1 cellular context compared by ENCODE assay signal in the genomic region with DNA sequence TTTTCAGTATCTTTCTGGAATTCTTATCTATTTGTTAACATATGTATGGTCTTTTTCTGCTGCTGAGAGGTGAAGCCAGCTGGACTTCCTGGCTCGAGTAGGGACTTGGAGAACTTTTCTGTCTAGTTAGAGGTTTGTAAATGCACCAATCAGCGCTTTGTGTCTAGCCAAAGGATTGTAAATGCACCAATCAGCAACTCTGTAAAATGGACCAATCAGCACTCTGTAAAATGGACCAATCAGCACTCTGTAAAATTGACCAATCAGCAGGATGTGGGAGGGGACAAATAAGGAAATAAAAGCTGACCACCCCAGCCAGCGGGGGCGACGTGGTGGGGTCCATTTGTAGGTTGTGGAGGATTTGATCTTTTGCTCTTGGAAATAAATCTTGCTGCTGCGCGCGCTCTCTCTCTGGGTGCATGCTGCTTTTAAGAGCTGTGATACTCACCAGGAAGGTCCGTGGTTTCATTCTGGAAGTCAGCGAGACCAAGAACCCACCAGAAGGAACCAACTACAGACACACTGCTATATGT.
TF ChIP-seq lines count a peak whose summit lies in the region.

No MANE protein-coding gene starts in this region.

TF ChIP-seq in HepG2, 621 proteins besides CTCF, POLR2A, EP300 and RAD21 (continued from another document):
- TF ChIP-seq, protein P1, sequence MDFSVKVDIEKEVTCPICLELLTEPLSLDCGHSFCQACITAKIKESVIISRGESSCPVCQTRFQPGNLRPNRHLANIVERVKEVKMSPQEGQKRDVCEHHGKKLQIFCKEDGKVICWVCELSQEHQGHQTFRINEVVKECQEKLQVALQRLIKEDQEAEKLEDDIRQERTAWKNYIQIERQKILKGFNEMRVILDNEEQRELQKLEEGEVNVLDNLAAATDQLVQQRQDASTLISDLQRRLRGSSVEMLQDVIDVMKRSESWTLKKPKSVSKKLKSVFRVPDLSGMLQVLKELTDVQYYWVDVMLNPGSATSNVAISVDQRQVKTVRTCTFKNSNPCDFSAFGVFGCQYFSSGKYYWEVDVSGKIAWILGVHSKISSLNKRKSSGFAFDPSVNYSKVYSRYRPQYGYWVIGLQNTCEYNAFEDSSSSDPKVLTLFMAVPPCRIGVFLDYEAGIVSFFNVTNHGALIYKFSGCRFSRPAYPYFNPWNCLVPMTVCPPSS (IDR thresholded peaks at IDR 0.05) = no peak
- TF ChIP-seq MAFK (conservative IDR thresholded peaks at IDR 0.05 in 1 of 2, IDR thresholded peaks at IDR 0.05 in 1 of 2; ENCODE audit: low read length in 2 of 2) = peak in 1 of 2 experiments; percentile 36; a peak in 3 of 4 replicates
- no peak for TF ChIP-seq JARID2 (CRISPR knock-in tag; IDR thresholded peaks at IDR 0.05; ENCODE audit: insufficient replicate concordance)
- TF ChIP-seq, protein P2, sequence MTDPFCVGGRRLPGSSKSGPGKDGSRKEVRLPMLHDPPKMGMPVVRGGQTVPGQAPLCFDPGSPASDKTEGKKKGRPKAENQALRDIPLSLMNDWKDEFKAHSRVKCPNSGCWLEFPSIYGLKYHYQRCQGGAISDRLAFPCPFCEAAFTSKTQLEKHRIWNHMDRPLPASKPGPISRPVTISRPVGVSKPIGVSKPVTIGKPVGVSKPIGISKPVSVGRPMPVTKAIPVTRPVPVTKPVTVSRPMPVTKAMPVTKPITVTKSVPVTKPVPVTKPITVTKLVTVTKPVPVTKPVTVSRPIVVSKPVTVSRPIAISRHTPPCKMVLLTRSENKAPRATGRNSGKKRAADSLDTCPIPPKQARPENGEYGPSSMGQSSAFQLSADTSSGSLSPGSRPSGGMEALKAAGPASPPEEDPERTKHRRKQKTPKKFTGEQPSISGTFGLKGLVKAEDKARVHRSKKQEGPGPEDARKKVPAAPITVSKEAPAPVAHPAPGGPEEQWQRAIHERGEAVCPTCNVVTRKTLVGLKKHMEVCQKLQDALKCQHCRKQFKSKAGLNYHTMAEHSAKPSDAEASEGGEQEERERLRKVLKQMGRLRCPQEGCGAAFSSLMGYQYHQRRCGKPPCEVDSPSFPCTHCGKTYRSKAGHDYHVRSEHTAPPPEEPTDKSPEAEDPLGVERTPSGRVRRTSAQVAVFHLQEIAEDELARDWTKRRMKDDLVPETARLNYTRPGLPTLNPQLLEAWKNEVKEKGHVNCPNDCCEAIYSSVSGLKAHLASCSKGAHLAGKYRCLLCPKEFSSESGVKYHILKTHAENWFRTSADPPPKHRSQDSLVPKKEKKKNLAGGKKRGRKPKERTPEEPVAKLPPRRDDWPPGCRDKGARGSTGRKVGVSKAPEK (CRISPR knock-in tag; IDR thresholded peaks at IDR 0.05; ENCODE audit: borderline replicate concordance) = no peak
- no peak for TF ChIP-seq YEATS2 (CRISPR knock-in tag; IDR thresholded peaks at IDR 0.05; ENCODE audit: borderline replicate concordance)
- TF ChIP-seq SETDB1 (CRISPR knock-in tag; IDR thresholded peaks at IDR 0.05; ENCODE audit: borderline replicate concordance) = no peak
- TF ChIP-seq, protein P3, sequence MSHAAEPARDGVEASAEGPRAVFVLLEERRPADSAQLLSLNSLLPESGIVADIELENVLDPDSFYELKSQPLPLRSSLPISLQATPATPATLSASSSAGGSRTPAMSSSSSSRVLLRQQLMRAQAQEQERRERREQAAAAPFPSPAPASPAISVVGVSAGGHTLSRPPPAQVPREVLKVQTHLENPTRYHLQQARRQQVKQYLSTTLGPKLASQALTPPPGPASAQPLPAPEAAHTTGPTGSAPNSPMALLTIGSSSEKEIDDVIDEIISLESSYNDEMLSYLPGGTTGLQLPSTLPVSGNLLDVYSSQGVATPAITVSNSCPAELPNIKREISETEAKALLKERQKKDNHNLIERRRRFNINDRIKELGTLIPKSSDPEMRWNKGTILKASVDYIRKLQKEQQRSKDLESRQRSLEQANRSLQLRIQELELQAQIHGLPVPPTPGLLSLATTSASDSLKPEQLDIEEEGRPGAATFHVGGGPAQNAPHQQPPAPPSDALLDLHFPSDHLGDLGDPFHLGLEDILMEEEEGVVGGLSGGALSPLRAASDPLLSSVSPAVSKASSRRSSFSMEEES (CRISPR knock-in tag; IDR thresholded peaks at IDR 0.05) = no peak
- no peak for TF ChIP-seq ZNF839 (CRISPR knock-in tag; IDR thresholded peaks at IDR 0.05; ENCODE audit: borderline replicate concordance)
- TF ChIP-seq, protein P4, sequence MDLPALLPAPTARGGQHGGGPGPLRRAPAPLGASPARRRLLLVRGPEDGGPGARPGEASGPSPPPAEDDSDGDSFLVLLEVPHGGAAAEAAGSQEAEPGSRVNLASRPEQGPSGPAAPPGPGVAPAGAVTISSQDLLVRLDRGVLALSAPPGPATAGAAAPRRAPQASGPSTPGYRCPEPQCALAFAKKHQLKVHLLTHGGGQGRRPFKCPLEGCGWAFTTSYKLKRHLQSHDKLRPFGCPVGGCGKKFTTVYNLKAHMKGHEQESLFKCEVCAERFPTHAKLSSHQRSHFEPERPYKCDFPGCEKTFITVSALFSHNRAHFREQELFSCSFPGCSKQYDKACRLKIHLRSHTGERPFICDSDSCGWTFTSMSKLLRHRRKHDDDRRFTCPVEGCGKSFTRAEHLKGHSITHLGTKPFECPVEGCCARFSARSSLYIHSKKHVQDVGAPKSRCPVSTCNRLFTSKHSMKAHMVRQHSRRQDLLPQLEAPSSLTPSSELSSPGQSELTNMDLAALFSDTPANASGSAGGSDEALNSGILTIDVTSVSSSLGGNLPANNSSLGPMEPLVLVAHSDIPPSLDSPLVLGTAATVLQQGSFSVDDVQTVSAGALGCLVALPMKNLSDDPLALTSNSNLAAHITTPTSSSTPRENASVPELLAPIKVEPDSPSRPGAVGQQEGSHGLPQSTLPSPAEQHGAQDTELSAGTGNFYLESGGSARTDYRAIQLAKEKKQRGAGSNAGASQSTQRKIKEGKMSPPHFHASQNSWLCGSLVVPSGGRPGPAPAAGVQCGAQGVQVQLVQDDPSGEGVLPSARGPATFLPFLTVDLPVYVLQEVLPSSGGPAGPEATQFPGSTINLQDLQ (CRISPR knock-in tag; IDR thresholded peaks at IDR 0.05) = no peak
- no peak for TF ChIP-seq ZNF333 (CRISPR knock-in tag; IDR thresholded peaks at IDR 0.05; ENCODE audit: borderline replicate concordance)
- TF ChIP-seq SP140L (CRISPR knock-in tag; IDR thresholded peaks at IDR 0.05; ENCODE audit: borderline replicate concordance) = no peak
- TF ChIP-seq MAF1 (CRISPR knock-in tag; IDR thresholded peaks at IDR 0.05; ENCODE audit: borderline replicate concordance) = no peak
- TF ChIP-seq POLR2AphosphoS2 (IDR thresholded peaks at IDR 0.05; ENCODE audit: low read depth, low read length) = no peak
- no peak for TF ChIP-seq ZBTB4 (CRISPR knock-in tag; IDR thresholded peaks at IDR 0.05; ENCODE audit: borderline replicate concordance)
